17 cellular contexts compared by ENCODE assay signal in the genomic region with DNA sequence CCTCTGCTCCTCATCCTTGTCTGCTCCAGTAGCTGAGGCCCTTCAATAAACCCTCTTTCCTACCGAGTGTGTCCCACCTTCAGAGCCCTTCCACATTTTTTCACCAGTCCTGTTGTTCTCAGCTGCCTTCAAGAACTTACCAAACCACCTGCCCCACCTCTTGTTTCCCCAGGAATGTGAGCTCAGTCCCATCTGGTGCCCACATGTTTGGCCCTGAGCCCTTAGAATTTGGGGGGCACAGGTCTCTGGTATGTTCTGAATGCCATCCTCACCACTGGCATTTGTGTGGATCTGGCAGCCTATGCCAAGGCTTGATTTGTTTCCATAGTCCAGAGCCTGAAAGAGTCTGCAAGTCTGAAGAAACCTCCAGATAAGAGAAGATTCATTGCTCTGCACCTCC.
DNase-seq lines count a peak whose midpoint lies in the region; ATAC-seq, FAIRE-seq and TF ChIP-seq lines count a peak whose summit lies in the region.
"Had no signal": no experiment of that assay in that cellular context is flagged by ENCODE, and none has a peak within 500 bp of the region (broad histone marks: within the 10 kb centered on the region; RNA-seq: fewer than 3 reads in every experiment).

No MANE protein-coding gene starts in this region.

- intact Hi-C loops in activated CD4-positive, alpha-beta T cell treated with anti-CD3 and anti-CD28 coated beads, Interleukin-2, amount 10 ng/mL, durations not matched to agents 24 days and 14 days (cut with micrococcal nuclease) = no loop called here
- intact Hi-C loops in activated CD4-positive, alpha-beta T cell treated with anti-CD3 and anti-CD28 coated beads for 36 hours (cut with DNase I, micrococcal nuclease) = no loop called here
- intact Hi-C loops in K562 (cut with micrococcal nuclease) = no loop called here

- no peaks in the 10 kb centered on the region for H3K79me2 ChIP-seq in K562 (ENCODE audit: control insufficient read depth, insufficient read depth, low read length)

- FAIRE-seq in K562 (lab: Jason Lieb, UNC) = no peak
- FAIRE-seq: A549, GM12878 had no signal

- H3K36me3 ChIP-seq in K562 (ENCODE audit: control insufficient read depth, insufficient read depth, low read length) = no peaks in the 10 kb centered on the region
- H3K36me3 ChIP-seq: BLaER1 had no signal

- no peak overlapping the region for H3K4me3 Mint-ChIP-seq in activated CD4-positive, alpha-beta T cell treated with anti-CD3 and anti-CD28 coated beads, Interleukin-2, amount 10 ng/mL, durations not matched to agents 24 days and 14 days
- H3K4me3 Mint-ChIP-seq in activated CD4-positive, alpha-beta T cell treated with anti-CD3 and anti-CD28 coated beads for 36 hours = no peak overlapping the region
- no peak overlapping the region for H3K4me3 Mint-ChIP-seq in nephron progenitor cell
- H3K4me3 Mint-ChIP-seq: CD14-positive monocyte; CD4-positive, alpha-beta memory T cell had no signal

- no peak for TF ChIP-seq EP300 in K562 (IDR thresholded peaks at IDR 0.05; ENCODE audit: low read length)

- no peaks in the 10 kb centered on the region for H3K9me1 ChIP-seq in K562 (ENCODE audit: control insufficient read depth, insufficient read depth, low read length)

- TF ChIP-seq CTCF in K562 (IDR thresholded peaks at IDR 0.05 in 2 of 3, conservative IDR thresholded peaks at IDR 0.05 in 1 of 3; ENCODE audit: insufficient read depth in 2 of 3, low read depth in 1 of 3, low read length in 3 of 3) = no peak
- no peak for TF ChIP-seq CTCF in nephron progenitor cell (IDR thresholded peaks at IDR 0.05)

- no peak overlapping the region for H2AFZ ChIP-seq in K562 (ENCODE audit: low read depth, low read length)
- H2AFZ ChIP-seq: GM23248 had no signal

- TF ChIP-seq POLR2A in K562 (conservative IDR thresholded peaks at IDR 0.05) = no peak

- DNase-seq in activated CD4-positive, alpha-beta T cell treated with anti-CD3 and anti-CD28 coated beads, Interleukin-2, amount 10 ng/mL, durations not matched to agents 24 days and 14 days = peak; percentile 20
- DNase-seq in activated CD4-positive, alpha-beta T cell treated with anti-CD3 and anti-CD28 coated beads for 36 hours = no peak
- DNase-seq in K562 (ENCODE audit: extremely low read depth in 1 of 4, low spot score in 3 of 4) (no peak), nephron progenitor cell (no peak), COLO668 (lab: John Stamatoyannopoulos, UW; ENCODE audit: unreplicated experiment) (no peak), NCI-H1436 treated with DMSO at 0.1 percent for 48 hours (lab: John Stamatoyannopoulos, UW) (no peak), kidney tubule cell (ENCODE audit: low spot score) (no peak)
- DNase-seq: Calu3; CD4-positive, alpha-beta memory T cell; DMS79 treated with DMSO at 0.1 percent for 48 hours; GM23248; HCEC 1CT had no signal

- H3K9me3 ChIP-seq in K562 (replicated peaks; ENCODE audit: control insufficient read depth, insufficient read depth, low read depth, low read length) = no peaks in the 10 kb centered on the region
- H3K9me3 ChIP-seq: A549 had no signal

- no TSS peak for BruUV-seq in K562 (replicated peaks; lab: Mats Ljungman, UMichigan)

- no peaks in the 10 kb centered on the region for H3K27me3 Mint-ChIP-seq in activated CD4-positive, alpha-beta T cell treated with anti-CD3 and anti-CD28 coated beads, Interleukin-2, amount 10 ng/mL, durations not matched to agents 24 days and 14 days
- peaks cover 2% of the 10 kb centered on the region for H3K27me3 Mint-ChIP-seq in activated CD4-positive, alpha-beta T cell treated with anti-CD3 and anti-CD28 coated beads for 36 hours
- H3K27me3 Mint-ChIP-seq in nephron progenitor cell (ENCODE audit: low read depth, poor library complexity) = peaks cover 24% of the 10 kb centered on the region
- H3K27me3 Mint-ChIP-seq: CD4-positive, alpha-beta memory T cell had no signal

- POLR2A ChIA-PET in activated CD4-positive, alpha-beta T cell treated with anti-CD3 and anti-CD28 coated beads for 36 hours (lab: Charles Lee) = no interaction called here
- POLR2A ChIA-PET in K562 (lab: Yijun Ruan, JAX) = interaction anchor here (0.7 kb wide), 1 partner anchor 9 kb away, joined by 4 read pairs; no protein-coding TSS in a partner anchor

- in situ Hi-C loops in K562 (cut with MboI) = no loop called here

- no peaks in the 10 kb centered on the region for H3K4me1 Mint-ChIP-seq in activated CD4-positive, alpha-beta T cell treated with anti-CD3 and anti-CD28 coated beads, Interleukin-2, amount 10 ng/mL, durations not matched to agents 24 days and 14 days
- H3K4me1 Mint-ChIP-seq in activated CD4-positive, alpha-beta T cell treated with anti-CD3 and anti-CD28 coated beads for 36 hours = no peaks in the 10 kb centered on the region
- peaks cover 8% of the 10 kb centered on the region for H3K4me1 Mint-ChIP-seq in nephron progenitor cell
- H3K4me1 Mint-ChIP-seq: CD14-positive monocyte; CD4-positive, alpha-beta memory T cell had no signal

- H4K20me1 ChIP-seq in K562 (replicated peaks; ENCODE audit: control insufficient read depth, insufficient read depth, low read length) = no peaks in the 10 kb centered on the region
- H4K20me1 ChIP-seq: BLaER1 had no signal

- H3K9ac ChIP-seq in K562 (ENCODE audit: insufficient read depth in 1 of 2, low read depth in 2 of 2, low read length in 2 of 2) = no peak overlapping the region
- H3K9ac ChIP-seq: BLaER1, GM23248 had no signal

- ATAC-seq in activated CD4-positive, alpha-beta T cell treated with anti-CD3 and anti-CD28 coated beads for 36 hours = no peak
- no peak for ATAC-seq in K562
- ATAC-seq: A549, GM12878 had no signal

- H3K27ac Mint-ChIP-seq in activated CD4-positive, alpha-beta T cell treated with anti-CD3 and anti-CD28 coated beads, Interleukin-2, amount 10 ng/mL, durations not matched to agents 24 days and 14 days = no peak overlapping the region
- no peak overlapping the region for H3K27ac Mint-ChIP-seq in activated CD4-positive, alpha-beta T cell treated with anti-CD3 and anti-CD28 coated beads for 36 hours
- peak overlapping the region; percentile 30 for H3K27ac Mint-ChIP-seq in nephron progenitor cell
- H3K27ac Mint-ChIP-seq: CD14-positive monocyte; CD4-positive, alpha-beta memory T cell had no signal

- H3K9me3 Mint-ChIP-seq in activated CD4-positive, alpha-beta T cell treated with anti-CD3 and anti-CD28 coated beads, Interleukin-2, amount 10 ng/mL, durations not matched to agents 24 days and 14 days = no peaks in the 10 kb centered on the region
- peaks cover 11% of the 10 kb centered on the region for H3K9me3 Mint-ChIP-seq in activated CD4-positive, alpha-beta T cell treated with anti-CD3 and anti-CD28 coated beads for 36 hours (ENCODE audit: low read depth)
- peaks cover 30% of the 10 kb centered on the region for H3K9me3 Mint-ChIP-seq in nephron progenitor cell

- H3K4me3 ChIP-seq in K562 = no peak overlapping the region
- H3K4me3 ChIP-seq: A549, BLaER1, GM12878, GM23248 had no signal

- H3K27me3 ChIP-seq in K562 (ENCODE audit: control insufficient read depth in 2 of 2, insufficient read depth in 2 of 2, low read length in 2 of 2) = no peaks in the 10 kb centered on the region; a peak in 1 of 5 replicates
- H3K27me3 ChIP-seq: BLaER1 had no signal

- no peak overlapping the region for H3K4me2 ChIP-seq in K562 (ENCODE audit: insufficient read depth, low read length)
- H3K4me2 ChIP-seq: A549, BLaER1 had no signal

- TF ChIP-seq RAD21 in K562 (CRISPR knock-in tag; conservative IDR thresholded peaks at IDR 0.05 in 1 of 2, IDR thresholded peaks at IDR 0.05 in 1 of 2) = no peak

- H3K36me3 Mint-ChIP-seq in activated CD4-positive, alpha-beta T cell treated with anti-CD3 and anti-CD28 coated beads, Interleukin-2, amount 10 ng/mL, durations not matched to agents 24 days and 14 days (ENCODE audit: low read depth) = no peaks in the 10 kb centered on the region
- no peaks in the 10 kb centered on the region for H3K36me3 Mint-ChIP-seq in activated CD4-positive, alpha-beta T cell treated with anti-CD3 and anti-CD28 coated beads for 36 hours (ENCODE audit: low read depth)
- H3K36me3 Mint-ChIP-seq in nephron progenitor cell (ENCODE audit: low read depth) = peaks cover 6% of the 10 kb centered on the region
- H3K36me3 Mint-ChIP-seq: CD14-positive monocyte; CD4-positive, alpha-beta memory T cell had no signal

- H3K27ac ChIP-seq in K562 (ENCODE audit: extremely low read depth, low read depth, low read length) = no peak overlapping the region
- H3K27ac ChIP-seq: 22Rv1, A549, BLaER1, GM23248 had no signal

- CTCF ChIA-PET in activated CD4-positive, alpha-beta T cell treated with anti-CD3 and anti-CD28 coated beads for 36 hours (lab: Charles Lee) = interaction anchor here (0.6 kb wide), 1 partner anchor 11 kb away, joined by 3 read pairs; no protein-coding TSS in a partner anchor
- CTCF ChIA-PET in K562 (lab: Yijun Ruan, JAX; ENCODE audit: low intra/inter-chr PET ratio) = no interaction called here

- whole genome bisulfite sequencing in K562 (ENCODE audit: insufficient coverage, low coverage, missing lambda C conversion rate) = 0% methylated on average over 1 of the region's 1 CpG

- H3K4me1 ChIP-seq in K562 (replicated peaks in 1 of 2; ENCODE audit: control insufficient read depth in 2 of 2, insufficient read depth in 2 of 2, low read length in 2 of 2) = no peaks in the 10 kb centered on the region
- H3K4me1 ChIP-seq: A549, BLaER1 had no signal

TF ChIP-seq in K562, 482 proteins besides CTCF, POLR2A, EP300 and RAD21 (continues in another document):
- TF ChIP-seq, protein P1, sequence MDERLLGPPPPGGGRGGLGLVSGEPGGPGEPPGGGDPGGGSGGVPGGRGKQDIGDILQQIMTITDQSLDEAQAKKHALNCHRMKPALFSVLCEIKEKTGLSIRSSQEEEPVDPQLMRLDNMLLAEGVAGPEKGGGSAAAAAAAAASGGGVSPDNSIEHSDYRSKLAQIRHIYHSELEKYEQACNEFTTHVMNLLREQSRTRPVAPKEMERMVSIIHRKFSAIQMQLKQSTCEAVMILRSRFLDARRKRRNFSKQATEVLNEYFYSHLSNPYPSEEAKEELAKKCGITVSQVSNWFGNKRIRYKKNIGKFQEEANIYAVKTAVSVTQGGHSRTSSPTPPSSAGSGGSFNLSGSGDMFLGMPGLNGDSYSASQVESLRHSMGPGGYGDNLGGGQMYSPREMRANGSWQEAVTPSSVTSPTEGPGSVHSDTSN (CRISPR knock-in tag; IDR thresholded peaks at IDR 0.05; ENCODE audit: low read depth) = no peak
- TF ChIP-seq, protein P1 (tag; conservative IDR thresholded peaks at IDR 0.05; ENCODE audit: low read depth) = peak; percentile 65; the same call in 1 of the 2 replicates
- no peak for TF ChIP-seq IFI16 (CRISPR knock-in tag; IDR thresholded peaks at IDR 0.05)
- TF ChIP-seq NR2C2 (CRISPR knock-in tag; IDR thresholded peaks at IDR 0.05) = no peak
- no peak for TF ChIP-seq NR2C2 (tag; IDR thresholded peaks at IDR 0.05)
- TF ChIP-seq ZEB2 (IDR thresholded peaks at IDR 0.05) = no peak
